In the genomic region with DNA sequence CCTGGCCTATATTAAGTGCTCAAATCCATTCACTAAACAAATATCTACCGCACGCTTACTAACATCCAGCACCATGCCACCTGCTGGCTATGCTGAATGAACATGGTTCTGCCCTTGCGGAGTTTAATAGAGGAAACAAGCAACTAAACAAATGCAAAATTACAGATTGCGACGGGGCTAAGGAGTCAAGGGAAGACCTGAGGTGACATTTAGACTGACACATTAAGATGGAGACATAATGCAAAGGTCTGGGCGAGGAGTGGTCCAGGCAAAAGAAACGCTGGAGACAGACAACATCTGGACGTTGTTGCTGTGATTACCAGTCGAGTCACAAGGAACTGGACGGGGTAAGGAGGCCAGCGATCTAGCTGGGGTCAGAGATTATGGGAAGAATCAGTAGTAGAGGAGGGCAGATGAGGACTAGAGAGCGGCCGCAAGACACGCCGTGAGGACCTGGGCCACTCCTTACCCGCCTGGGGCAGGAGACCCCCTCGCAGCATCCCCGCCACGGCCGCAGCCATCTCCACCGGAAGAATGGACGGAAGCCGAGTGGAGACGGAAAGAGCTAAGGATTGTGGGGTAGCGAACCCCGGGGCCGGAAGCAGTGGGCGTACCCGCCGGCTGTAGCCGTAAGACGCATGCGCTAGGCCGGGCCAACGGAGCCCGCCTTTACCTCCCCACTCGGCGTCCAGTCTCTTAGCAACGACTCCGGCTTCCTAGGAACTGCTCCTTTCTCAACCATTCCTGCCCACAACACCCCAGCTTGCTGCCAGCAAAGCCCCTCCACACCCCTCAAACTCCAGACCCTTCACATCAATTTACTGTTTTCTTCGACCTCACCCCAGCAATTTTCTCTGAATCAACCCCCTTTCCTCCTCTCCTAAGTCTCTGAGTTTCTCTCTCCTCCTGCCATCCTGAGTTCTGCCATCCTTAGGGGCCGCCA, we compare ENCODE assay signal across 8 cellular contexts. TPM values are rescaled to one million over a fixed set of nuclear protein-coding genes. Genes with fewer than 3 reads are reported as not detected.
DNase-seq lines count a peak whose midpoint lies in the region; ATAC-seq, FAIRE-seq and TF ChIP-seq lines count a peak whose summit lies in the region.

TSS of gene LRRC46 (plus strand) at position 680 of the 943 bp plus-strand sequence. CDS start 320 bp downstream, outside the sequence.
TSS of gene MRPL10 (minus strand) at position 551 of the 943 bp plus-strand sequence. CDS start at position 521, 30 bp downstream.

- peak; percentile 94 to 96 for DNase-seq in AML-193 (lab: John Stamatoyannopoulos, UW)
- DNase-seq in NCI-H345 treated with DMSO at 0.1 percent for 48 hours (lab: John Stamatoyannopoulos, UW; ENCODE audit: unreplicated experiment) = peak; percentile 93
- peak; percentile 81 for DNase-seq in activated CD4-positive, CD25-positive, alpha-beta regulatory T cell treated with anti-CD3 and anti-CD28 coated beads, Interleukin-2, amount 50 U/mL, for 16 hours (ENCODE audit: low read depth, low spot score)
- peak; percentile 93 for DNase-seq in cerebellar cortex (ENCODE audit: low spot score)
- DNase-seq in kidney = peak; percentile 97
- DNase-seq in stimulated activated CD4-positive, alpha-beta T cell treated with anti-CD3 and anti-CD28 coated beads, Interleukin-15, amount 100 ng/mL, for 1 hour (ENCODE audit: low read depth in 1 of 2, low spot score in 1 of 2) = peak; percentile 84 to 91

- H3K4me3 ChIP-seq in kidney (ENCODE audit: low read length in 2 of 2) = peak within 1 kb of the TSS; percentile 95 to 97

- H3K36me3 ChIP-seq in kidney (ENCODE audit: control insufficient read depth in 1 of 2, insufficient read depth in 2 of 2, low read length in 2 of 2) = peaks cover 17 to 22% of the 10 kb centered on the region in 2 donors

- peak within 1 kb of the TSS; percentile 37 to 82 for H3K9ac ChIP-seq in kidney (ENCODE audit: low read length in 2 of 2)

- TF ChIP-seq CTCF in kidney (IDR thresholded peaks at IDR 0.05; ENCODE audit: borderline replicate concordance, extremely low read depth, insufficient read depth) = peak; percentile 14

- no peak for FAIRE-seq in kidney (lab: Jason Lieb, UNC)

- ATAC-seq in GM19025 (IDR thresholded peaks at IDR 0.05; ENCODE audit: low read depth, unreplicated experiment) = peak; percentile 72
- peak; percentile 90 for ATAC-seq in HG03342 (IDR thresholded peaks at IDR 0.05; ENCODE audit: unreplicated experiment)

- H3K4me1 ChIP-seq in kidney (ENCODE audit: control insufficient read depth in 1 of 2, insufficient read depth in 1 of 2, low read depth in 1 of 2, low read length in 2 of 2) = peaks cover 7 to 19% of the 10 kb centered on the region in 2 donors

- H3K27ac ChIP-seq in kidney (ENCODE audit: low read depth in 2 of 2, low read length in 2 of 2) = peak within 1 kb of the TSS; percentile 9 to 76

- intact Hi-C loops in kidney (cut with DNase I) = no loop called here

- no peaks in the 10 kb centered on the region for H3K9me3 ChIP-seq in kidney (ENCODE audit: control insufficient read depth in 1 of 2, low read length in 2 of 2)

RNA-seq across cellular contexts. Expression of gene LRRC46, which starts in this region (rescaled TPM):
- 0.91 TPM for total RNA-seq in kidney
- 1.5 TPM for polyA plus RNA-seq in kidney (ENCODE audit: insufficient read depth, low read depth, low replicate concordance)

RNA-seq across cellular contexts. Expression of gene MRPL10, which starts in this region (rescaled TPM):
- total RNA-seq in kidney = 38.3 TPM
- polyA plus RNA-seq in kidney (ENCODE audit: insufficient read depth, low read depth, low replicate concordance) = 52.2 TPM

Comparison
In these comparisons a context has a peak if more than half of its experiments do, and no peak if none do; other contexts are left out.
1. Peak in every context shown above with its lines: DNase-seq, ATAC-seq, H3K4me3 ChIP-seq and H3K27ac ChIP-seq.